In genomic region chr2:224281374-224281773, GRCh38 we compare ENCODE assay signal across 31 cellular contexts.
DNase-seq lines count a peak whose midpoint lies in the region; ATAC-seq, FAIRE-seq and TF ChIP-seq lines count a peak whose summit lies in the region.
"Had no signal": no experiment of that assay in that cellular context is flagged by ENCODE, and none has a peak within 500 bp of the region (broad histone marks: within the 10 kb centered on the region; RNA-seq: fewer than 3 reads in every experiment).

No MANE protein-coding gene starts in this region.

- H3K27ac ChIP-seq in K562 (ENCODE audit: extremely low read depth, low read depth, low read length), result no peak overlapping the region
- H3K27ac ChIP-seq: 22Rv1; A549; BLaER1; BLaER1 treated with 17β-estradiol and CSF1 and Interleukin-3, amounts not matched to agents 10 nM and 100 nM; C4-2B had no signal

- no peaks in the 10 kb centered on the region for H3K4me1 ChIP-seq in K562 (replicated peaks in 1 of 2; ENCODE audit: control insufficient read depth in 2 of 2, insufficient read depth in 2 of 2, low read length in 2 of 2)
- H3K4me1 ChIP-seq: A549; BE2C; BLaER1; BLaER1 treated with 17β-estradiol and CSF1 and Interleukin-3, amounts not matched to agents 10 nM and 100 nM; Caco-2 had no signal

- H4K20me1 ChIP-seq in K562 (replicated peaks; ENCODE audit: control insufficient read depth, insufficient read depth, low read length), result no peaks in the 10 kb centered on the region
- H4K20me1 ChIP-seq: BLaER1; BLaER1 treated with 17β-estradiol and CSF1 and Interleukin-3, amounts not matched to agents 10 nM and 100 nM had no signal

- no peak for ATAC-seq in K562
- ATAC-seq: A549; CD8-positive, alpha-beta T cell had no signal

- H3K9me1 ChIP-seq in K562 (ENCODE audit: control insufficient read depth, insufficient read depth, low read length), result no peaks in the 10 kb centered on the region

- no peaks in the 10 kb centered on the region for H3K79me2 ChIP-seq in K562 (ENCODE audit: control insufficient read depth, insufficient read depth, low read length)

- POLR2A ChIA-PET in K562 (lab: Yijun Ruan, JAX), result no interaction called here

- H3K9me3 Mint-ChIP-seq in type B pancreatic cell, result no peaks in the 10 kb centered on the region
- H3K9me3 Mint-ChIP-seq: CD14-positive monocyte; CD4-positive, alpha-beta memory T cell; CD4-positive, alpha-beta T cell; CD4-positive, CD25-positive, alpha-beta regulatory T cell; CD8-positive, alpha-beta memory T cell; CD8-positive, alpha-beta T cell had no signal

- no peak overlapping the region for H3K4me3 Mint-ChIP-seq in type B pancreatic cell
- H3K4me3 Mint-ChIP-seq: B cell; CD14-positive monocyte; CD4-positive, alpha-beta memory T cell; CD4-positive, alpha-beta T cell; CD4-positive, CD25-positive, alpha-beta regulatory T cell; CD8-positive, alpha-beta memory T cell; CD8-positive, alpha-beta T cell had no signal

- no peaks in the 10 kb centered on the region for H3K4me1 Mint-ChIP-seq in type B pancreatic cell (ENCODE audit: unreplicated experiment)
- H3K4me1 Mint-ChIP-seq: B cell; CD14-positive monocyte; CD4-positive, alpha-beta memory T cell; CD4-positive, CD25-positive, alpha-beta regulatory T cell; CD8-positive, alpha-beta memory T cell had no signal

- CTCF ChIA-PET in K562 (lab: Yijun Ruan, JAX; ENCODE audit: low intra/inter-chr PET ratio), result no interaction called here

- H3K9ac ChIP-seq in K562 (ENCODE audit: insufficient read depth in 1 of 2, low read depth in 2 of 2, low read length in 2 of 2), result no peak overlapping the region
- H3K9ac ChIP-seq: BLaER1; BLaER1 treated with 17β-estradiol and CSF1 and Interleukin-3, amounts not matched to agents 10 nM and 100 nM had no signal

- TF ChIP-seq POLR2A in K562 (conservative IDR thresholded peaks at IDR 0.05), result no peak

- H3K4me2 ChIP-seq in K562 (ENCODE audit: insufficient read depth, low read length), result no peak overlapping the region
- H3K4me2 ChIP-seq: A549; BLaER1; BLaER1 treated with 17β-estradiol and CSF1 and Interleukin-3, amounts not matched to agents 10 nM and 100 nM had no signal

- in situ Hi-C loops in K562 (cut with MboI), result loop anchor here (10.0 kb wide), 1 partner anchor 287 kb away; no protein-coding TSS in a partner anchor

- 0% methylated on average over 1 of the region's 2 CpGs for WGBS in K562 (ENCODE audit: insufficient coverage, low coverage, missing lambda C conversion rate)

- no peak for TF ChIP-seq RAD21 in K562 (CRISPR knock-in tag; conservative IDR thresholded peaks at IDR 0.05 in 1 of 2, IDR thresholded peaks at IDR 0.05 in 1 of 2)

- H3K27ac Mint-ChIP-seq in type B pancreatic cell, result no peak overlapping the region
- H3K27ac Mint-ChIP-seq: B cell; CD14-positive monocyte; CD4-positive, alpha-beta memory T cell; CD4-positive, alpha-beta T cell; CD4-positive, CD25-positive, alpha-beta regulatory T cell; CD8-positive, alpha-beta memory T cell; CD8-positive, alpha-beta T cell had no signal

- no peaks in the 10 kb centered on the region for H3K36me3 ChIP-seq in K562 (ENCODE audit: control insufficient read depth, insufficient read depth, low read length)
- H3K36me3 ChIP-seq: BE2C; BLaER1; BLaER1 treated with 17β-estradiol and CSF1 and Interleukin-3, amounts not matched to agents 10 nM and 100 nM had no signal

- H2AFZ ChIP-seq in K562 (ENCODE audit: low read depth, low read length), result no peak overlapping the region

- intact Hi-C loops in K562 (cut with micrococcal nuclease), result no loop called here

- no peak for TF ChIP-seq EP300 in K562 (IDR thresholded peaks at IDR 0.05; ENCODE audit: low read length)

- H3K9me3 ChIP-seq in K562 (replicated peaks; ENCODE audit: control insufficient read depth, insufficient read depth, low read depth, low read length), result no peaks in the 10 kb centered on the region
- H3K9me3 ChIP-seq: A549; BE2C; BLaER1; BLaER1 treated with 17β-estradiol and CSF1 and Interleukin-3, amounts not matched to agents 10 nM and 100 nM; Caco-2 had no signal

- H3K27me3 Mint-ChIP-seq in type B pancreatic cell, result peaks cover 12% of the 10 kb centered on the region

- DNase-seq in K562 (ENCODE audit: extremely low read depth in 1 of 4, low spot score in 3 of 4) (no peak), type B pancreatic cell (ENCODE audit: extremely low spot score, unreplicated experiment) (no peak)
- DNase-seq: 8988T; ACHN; AML-193; BE2C; C1 segment of cervical spinal cord; Caco-2; Calu3; CD4-positive, alpha-beta memory T cell; CD4-positive, alpha-beta T cell; CD4-positive, CD25-positive, alpha-beta regulatory T cell; CD8-positive, alpha-beta memory T cell; CD8-positive, alpha-beta T cell; COR-L47; DMS 273 treated with DMSO at 0.1 percent for 48 hours; DMS153; DMS53; DMS79; DMS79 treated with DMSO at 0.1 percent for 48 hours; DND-41; EL had no signal

- H3K36me3 Mint-ChIP-seq in type B pancreatic cell, result no peaks in the 10 kb centered on the region
- H3K36me3 Mint-ChIP-seq: CD14-positive monocyte; CD4-positive, alpha-beta memory T cell; CD4-positive, CD25-positive, alpha-beta regulatory T cell; CD8-positive, alpha-beta memory T cell; CD8-positive, alpha-beta T cell had no signal

- no peaks in the 10 kb centered on the region for H3K27me3 ChIP-seq in K562 (ENCODE audit: control insufficient read depth in 2 of 2, insufficient read depth in 2 of 2, low read length in 2 of 2)
- H3K27me3 ChIP-seq: BLaER1; BLaER1 treated with 17β-estradiol and CSF1 and Interleukin-3, amounts not matched to agents 10 nM and 100 nM had no signal

- no peak overlapping the region for H3K4me3 ChIP-seq in K562
- H3K4me3 ChIP-seq: A549; BLaER1; BLaER1 treated with 17β-estradiol and CSF1 and Interleukin-3, amounts not matched to agents 10 nM and 100 nM had no signal

- FAIRE-seq in K562 (lab: Jason Lieb, UNC), result no peak
- FAIRE-seq: A204.1, A549, D721Med had no signal

- no peak for TF ChIP-seq CTCF in K562 (IDR thresholded peaks at IDR 0.05 in 2 of 3, conservative IDR thresholded peaks at IDR 0.05 in 1 of 3; ENCODE audit: insufficient read depth in 2 of 3, low read depth in 1 of 3, low read length in 3 of 3)
- TF ChIP-seq CTCF in type B pancreatic cell (conservative IDR thresholded peaks at IDR 0.05), result no peak

- BruUV-seq in K562 (replicated peaks; lab: Mats Ljungman, UMichigan), result no TSS peak

TF ChIP-seq in K562, 482 proteins besides CTCF, POLR2A, EP300 and RAD21:
- TF ChIP-seq POLR2B (IDR thresholded peaks at IDR 0.05; ENCODE audit: low read depth, partially characterized antibody) (no peak), ZNF212 (CRISPR knock-in tag; IDR thresholded peaks at IDR 0.05) (no peak), DACH1 (IDR thresholded peaks at IDR 0.05; ENCODE audit: partially characterized antibody) (peak; percentile 90), ZNF644 (tag; IDR thresholded peaks at IDR 0.05; ENCODE audit: low read depth) (no peak)
